Comparison of ENCODE assay signal across 9 cellular contexts in the genomic region with DNA sequence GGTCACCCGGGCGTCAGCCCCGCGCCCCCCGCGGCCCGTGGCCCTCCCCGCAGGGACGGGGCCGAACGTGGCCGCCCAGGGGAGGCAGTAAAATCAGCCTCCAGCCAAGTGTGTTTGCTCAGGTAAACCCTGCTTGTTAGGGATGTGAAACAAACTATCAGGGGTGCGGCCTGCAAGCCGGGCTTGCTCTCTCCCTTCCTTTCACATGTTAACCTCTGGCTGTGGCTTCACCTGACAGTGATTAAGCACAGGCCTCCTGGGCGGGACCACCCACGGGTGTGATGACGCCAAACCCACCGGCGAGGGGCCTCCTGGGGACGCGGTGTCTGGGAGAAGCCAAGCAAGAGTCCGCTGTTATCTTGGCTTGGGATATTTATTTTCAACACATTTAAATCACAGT. TPM values are rescaled to one million over a fixed set of nuclear protein-coding genes. Genes with fewer than 3 reads are reported as not detected.
"Had no signal": no experiment of that assay in that cellular context is flagged by ENCODE, and none has a peak within 500 bp of the region (broad histone marks: within the 10 kb centered on the region; RNA-seq: fewer than 3 reads in every experiment).

No MANE protein-coding gene starts in this region.

RNA-seq across cellular contexts. Expression of gene CFC1, which starts 1.4 kb away (rescaled TPM):
- total RNA-seq: LHCN-M2, MCF 10A, NCI-H460, OCI-LY7, PC-9, Right ventricle myocardium inferior, RPMI7951, SJCRH30, SK-MEL-5 had no signal

RNA-seq across cellular contexts. Expression of gene POTEJ, which starts 13.3 kb away (rescaled TPM):
- total RNA-seq: LHCN-M2, MCF 10A, NCI-H460, PC-9, Right ventricle myocardium inferior, RPMI7951, SK-MEL-5 had no signal
